Comparison of ENCODE assay signal across 1 cellular context in the genomic region with DNA sequence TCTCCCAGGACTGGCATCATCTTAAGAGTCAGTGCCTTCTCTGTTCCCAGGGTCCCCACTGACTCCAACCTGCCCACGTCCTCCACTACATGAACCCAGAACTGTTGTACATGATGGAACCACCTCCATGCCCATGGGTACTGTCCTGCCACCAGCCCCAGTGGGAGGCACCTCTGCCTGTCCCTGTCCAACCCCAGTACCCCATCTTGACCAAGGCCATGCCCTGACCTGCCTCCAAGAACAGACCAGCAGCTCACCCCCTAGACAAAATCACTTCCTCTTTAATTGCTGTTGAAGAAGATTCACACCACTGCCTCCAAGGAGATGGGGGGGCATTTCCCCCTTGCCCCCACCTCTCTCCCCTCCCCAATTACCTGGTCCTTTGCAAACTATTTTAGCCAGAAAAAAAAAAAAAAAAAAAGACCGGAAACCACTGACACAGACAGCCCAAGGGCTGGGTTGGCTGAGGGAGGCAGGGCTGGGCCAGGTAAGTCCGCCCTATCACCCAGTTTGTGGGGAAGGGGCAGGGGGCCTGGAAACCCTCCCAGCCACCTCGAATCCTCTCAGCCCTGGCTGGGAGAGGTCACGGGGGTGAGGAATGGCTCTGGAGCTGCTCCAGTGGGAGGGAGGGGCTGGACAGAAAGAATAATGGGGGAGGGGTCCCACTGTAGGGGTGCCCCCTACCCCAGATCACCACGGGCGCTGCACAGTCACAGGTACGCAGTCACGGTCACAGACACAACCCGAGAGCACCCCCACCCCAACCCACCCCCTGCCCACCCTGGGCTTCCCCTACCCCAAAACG.
TF ChIP-seq lines count a peak whose summit lies in the region.

No MANE protein-coding gene starts in this region.

TF ChIP-seq in A549, 52 proteins besides CTCF, POLR2A, EP300 and RAD21:
- TF ChIP-seq SREBF2 (IDR thresholded peaks at IDR 0.05), result no peak
- TF ChIP-seq FOXS1 (CRISPR knock-in tag; IDR thresholded peaks at IDR 0.05), result no peak
- no peak for TF ChIP-seq PHF8 (IDR thresholded peaks at IDR 0.05; ENCODE audit: borderline replicate concordance, low read depth)
- no peak for TF ChIP-seq NR3C1 (IDR thresholded peaks at IDR 0.05)
- TF ChIP-seq CBX2 (IDR thresholded peaks at IDR 0.05; ENCODE audit: borderline replicate concordance, low read depth), result no peak
- TF ChIP-seq JUNB (IDR thresholded peaks at IDR 0.05), result no peak
- no peak for TF ChIP-seq PBX3 (IDR thresholded peaks at IDR 0.05)
- no peak for TF ChIP-seq HES2 (IDR thresholded peaks at IDR 0.05)
- TF ChIP-seq CHD2 (IDR thresholded peaks at IDR 0.05; ENCODE audit: low read length, partially characterized antibody), result no peak
- no peak for TF ChIP-seq HOXB5 (CRISPR knock-in tag; IDR thresholded peaks at IDR 0.05)
- no peak for TF ChIP-seq ZC3H11A (IDR thresholded peaks at IDR 0.05)
- no peak for TF ChIP-seq CEBPB (IDR thresholded peaks at IDR 0.05)
TF ChIP-seq in A549: peak in this region for 0.
